ENCODE assay signal across 14 cellular contexts in the genomic region with DNA sequence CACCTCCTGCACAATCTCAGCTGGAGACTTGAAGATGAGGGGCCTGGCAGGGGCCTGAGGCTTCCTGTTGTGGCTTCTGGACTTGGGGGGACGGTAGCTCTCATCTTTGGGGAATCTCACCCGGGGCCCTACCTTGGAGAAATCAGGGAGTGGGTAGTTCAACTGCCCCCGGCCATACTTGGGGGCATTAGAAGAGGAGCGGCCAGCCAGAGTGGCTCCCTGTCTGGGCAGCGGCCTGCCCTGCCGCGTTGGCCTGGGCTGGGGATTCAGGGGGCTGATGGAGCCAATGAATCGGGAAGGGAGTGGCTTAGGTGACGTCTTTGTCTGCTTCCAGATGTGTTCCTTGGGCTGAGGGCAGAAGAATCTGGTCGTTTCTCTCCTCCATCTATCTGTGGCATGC. TPM values are rescaled to one million over a fixed set of nuclear protein-coding genes. Genes with fewer than 3 reads are reported as not detected.
A peak's percentile ranks its signal among the peaks of the same experiment; 100 is the strongest.
DNase-seq lines count a peak whose midpoint lies in the region; ATAC-seq and TF ChIP-seq lines count a peak whose summit lies in the region.
"Had no signal": no experiment of that assay in that cellular context is flagged by ENCODE, and none has a peak within 500 bp of the region (broad histone marks: within the 10 kb centered on the region; RNA-seq: fewer than 3 reads in every experiment).

No MANE protein-coding gene starts in this region.

- H3K36me3 Mint-ChIP-seq in activated naive CD4-positive, alpha-beta T cell treated with anti-CD3 and anti-CD28 coated beads, Interleukin-2, amount 10 ng/mL, durations not matched to agents 7 days and 5 days = peaks cover 79% of the 10 kb centered on the region
- H3K36me3 Mint-ChIP-seq in activated CD8-positive, alpha-beta T cell treated with anti-CD3 and anti-CD28 coated beads for 36 hours (ENCODE audit: low read depth) = peaks cover 92% of the 10 kb centered on the region
- H3K36me3 Mint-ChIP-seq in memory B cell = peaks cover 38% of the 10 kb centered on the region

- H3K9me3 ChIP-seq in ascending aorta = no peaks in the 10 kb centered on the region
- H3K9me3 ChIP-seq: thoracic aorta had no signal

- intact Hi-C loops in activated CD8-positive, alpha-beta T cell treated with anti-CD3 and anti-CD28 coated beads for 36 hours (cut with micrococcal nuclease) = no loop called here
- intact Hi-C loops in ascending aorta (cut with DNase I) = no loop called here

- peak overlapping the region in 1 of 2 donors; percentile 2 for H3K27ac ChIP-seq in ascending aorta
- H3K27ac ChIP-seq: PC-9, thoracic aorta had no signal

- H3K9me3 Mint-ChIP-seq in activated naive CD4-positive, alpha-beta T cell treated with anti-CD3 and anti-CD28 coated beads, Interleukin-2, amount 10 ng/mL, durations not matched to agents 7 days and 5 days = no peaks in the 10 kb centered on the region
- H3K9me3 Mint-ChIP-seq in activated CD8-positive, alpha-beta T cell treated with anti-CD3 and anti-CD28 coated beads for 36 hours = no peaks in the 10 kb centered on the region
- no peaks in the 10 kb centered on the region for H3K9me3 Mint-ChIP-seq in memory B cell
- H3K9me3 Mint-ChIP-seq: brain had no signal

- H3K4me1 Mint-ChIP-seq in activated naive CD4-positive, alpha-beta T cell treated with anti-CD3 and anti-CD28 coated beads, Interleukin-2, amount 10 ng/mL, durations not matched to agents 7 days and 5 days = peaks cover 92% of the 10 kb centered on the region
- peaks cover 88% of the 10 kb centered on the region for H3K4me1 Mint-ChIP-seq in activated CD8-positive, alpha-beta T cell treated with anti-CD3 and anti-CD28 coated beads for 36 hours (ENCODE audit: low read depth)
- H3K4me1 Mint-ChIP-seq in memory B cell = peaks cover 53% of the 10 kb centered on the region

- POLR2A ChIA-PET in activated CD8-positive, alpha-beta T cell treated with anti-CD3 and anti-CD28 coated beads for 36 hours (lab: Charles Lee) = interaction anchor here (1.0 to 17.7 kb wide), 5 partner anchors 9 to 31 kb away, joined by 4 to 277 read pairs (median 8); a partner anchor contains a TSS

- H3K4me1 ChIP-seq in ascending aorta = peaks cover 0 to 34% of the 10 kb centered on the region in 2 donors

- H3K4me3 Mint-ChIP-seq in activated naive CD4-positive, alpha-beta T cell treated with anti-CD3 and anti-CD28 coated beads, Interleukin-2, amount 10 ng/mL, durations not matched to agents 7 days and 5 days = no peak overlapping the region
- H3K4me3 Mint-ChIP-seq in activated CD8-positive, alpha-beta T cell treated with anti-CD3 and anti-CD28 coated beads for 36 hours = peak overlapping the region; percentile 8
- H3K4me3 Mint-ChIP-seq in memory B cell = no peak overlapping the region
- H3K4me3 Mint-ChIP-seq: brain had no signal

- peak overlapping the region; percentile 91 for H3K27ac Mint-ChIP-seq in activated naive CD4-positive, alpha-beta T cell treated with anti-CD3 and anti-CD28 coated beads, Interleukin-2, amount 10 ng/mL, durations not matched to agents 7 days and 5 days
- H3K27ac Mint-ChIP-seq in activated CD8-positive, alpha-beta T cell treated with anti-CD3 and anti-CD28 coated beads for 36 hours = peak overlapping the region; percentile 85
- H3K27ac Mint-ChIP-seq in memory B cell = peak overlapping the region; percentile 36
- H3K27ac Mint-ChIP-seq: progenitor cell of endocrine pancreas had no signal

- no peaks in the 10 kb centered on the region for H3K27me3 ChIP-seq in ascending aorta

- no peak for ATAC-seq in activated CD8-positive, alpha-beta T cell treated with anti-CD3 and anti-CD28 coated beads for 36 hours
- ATAC-seq in memory B cell (ENCODE audit: low read depth) (no peak), HG03280 (IDR thresholded peaks at IDR 0.05; ENCODE audit: unreplicated experiment) (no peak)

- TF ChIP-seq CTCF in activated CD8-positive, alpha-beta T cell treated with anti-CD3 and anti-CD28 coated beads for 36 hours (IDR thresholded peaks at IDR 0.05) = no peak
- TF ChIP-seq CTCF in ascending aorta (IDR thresholded peaks at IDR 0.05) = no peak

- peaks cover 49 to 70% of the 10 kb centered on the region in 2 donors for H3K36me3 ChIP-seq in ascending aorta

- no peak for DNase-seq in activated naive CD4-positive, alpha-beta T cell treated with anti-CD3 and anti-CD28 coated beads, Interleukin-2, amount 10 ng/mL, durations not matched to agents 7 days and 5 days
- DNase-seq in activated naive CD4-positive, alpha-beta T cell treated with Interleukin-2 at 50 U/mL for 16 hours = no peak
- DNase-seq in activated CD8-positive, alpha-beta T cell treated with anti-CD3 and anti-CD28 coated beads for 36 hours = no peak
- DNase-seq in memory B cell (ENCODE audit: low spot score in 2 of 2) (no peak), C1 segment of cervical spinal cord (lab: John Stamatoyannopoulos, UW) (no peak), OCI-M2 (lab: John Stamatoyannopoulos, UW; ENCODE audit: unreplicated experiment) (no peak), ascending aorta (ENCODE audit: low spot score in 2 of 2) (no peak)
- DNase-seq: activated CD4-positive, CD25-positive, alpha-beta regulatory T cell; NCI-H446 treated with DMSO at 0.1 percent for 48 hours; PC-9 had no signal

- H3K27me3 Mint-ChIP-seq in activated naive CD4-positive, alpha-beta T cell treated with anti-CD3 and anti-CD28 coated beads, Interleukin-2, amount 10 ng/mL, durations not matched to agents 7 days and 5 days = no peaks in the 10 kb centered on the region
- no peaks in the 10 kb centered on the region for H3K27me3 Mint-ChIP-seq in activated CD8-positive, alpha-beta T cell treated with anti-CD3 and anti-CD28 coated beads for 36 hours
- no peaks in the 10 kb centered on the region for H3K27me3 Mint-ChIP-seq in memory B cell
- H3K27me3 Mint-ChIP-seq: progenitor cell of endocrine pancreas had no signal

- H3K4me3 ChIP-seq in ascending aorta = no peak overlapping the region
- H3K4me3 ChIP-seq: PC-9, thoracic aorta had no signal

- CTCF ChIA-PET in activated naive CD4-positive, alpha-beta T cell treated with anti-CD3 and anti-CD28 coated beads, Interleukin-2, amount 10 ng/mL, durations not matched to agents 7 days and 5 days (lab: Charles Lee) = interaction anchor here (1.6 kb wide), 1 partner anchor 36 kb away, joined by 5 read pairs; no protein-coding TSS in a partner anchor
- CTCF ChIA-PET in activated CD8-positive, alpha-beta T cell treated with anti-CD3 and anti-CD28 coated beads for 36 hours (lab: Charles Lee) = interaction anchor here (1.4 to 1.9 kb wide), 2 partner anchors 11 to 14 kb away, joined by 3 to 6 read pairs; a partner anchor contains a TSS

RNA-seq across cellular contexts. Expression of a gene that starts 11.2 kb away (rescaled TPM):
- 100 to 1,000 TPM; 166 to 167 TPM for total RNA-seq in activated CD8-positive, alpha-beta T cell treated with anti-CD3 and anti-CD28 coated beads for 36 hours
- total RNA-seq in ascending aorta = 87.9 TPM

RNA-seq across cellular contexts. Expression of a gene that starts 46.9 kb away (rescaled TPM):
- total RNA-seq in activated CD8-positive, alpha-beta T cell treated with anti-CD3 and anti-CD28 coated beads for 36 hours = not detected
- total RNA-seq in ascending aorta = 0.64 TPM
- total RNA-seq: PC-9, thoracic aorta had no signal

RNA-seq across cellular contexts. Expression of a gene that starts 53.7 kb away (rescaled TPM):
- not detected for total RNA-seq in activated CD8-positive, alpha-beta T cell treated with anti-CD3 and anti-CD28 coated beads for 36 hours
- total RNA-seq in ascending aorta = 53.3 TPM
- total RNA-seq: PC-9, thoracic aorta had no signal

Comparison
In these comparisons a context has a peak if more than half of its experiments do, and no peak if none do; other contexts are left out.
1. H3K27ac Mint-ChIP-seq: peak in every context shown above with its lines; median percentile 91 in activated naive CD4-positive, alpha-beta T cell treated with anti-CD3 and anti-CD28 coated beads, Interleukin-2, amount 10 ng/mL, durations not matched to agents 7 days and 5 days; 85 in activated CD8-positive, alpha-beta T cell treated with anti-CD3 and anti-CD28 coated beads for 36 hours; 36 in memory B cell.
2. RNA of a gene that starts 53.7 kb away (total RNA-seq): 53.3 TPM in ascending aorta (single experiment); not detected in activated CD8-positive, alpha-beta T cell treated with anti-CD3 and anti-CD28 coated beads for 36 hours; every median in the first group is over 10 times any median in the second.